ENCODE assay signal across 8 cellular contexts in the genomic region with DNA sequence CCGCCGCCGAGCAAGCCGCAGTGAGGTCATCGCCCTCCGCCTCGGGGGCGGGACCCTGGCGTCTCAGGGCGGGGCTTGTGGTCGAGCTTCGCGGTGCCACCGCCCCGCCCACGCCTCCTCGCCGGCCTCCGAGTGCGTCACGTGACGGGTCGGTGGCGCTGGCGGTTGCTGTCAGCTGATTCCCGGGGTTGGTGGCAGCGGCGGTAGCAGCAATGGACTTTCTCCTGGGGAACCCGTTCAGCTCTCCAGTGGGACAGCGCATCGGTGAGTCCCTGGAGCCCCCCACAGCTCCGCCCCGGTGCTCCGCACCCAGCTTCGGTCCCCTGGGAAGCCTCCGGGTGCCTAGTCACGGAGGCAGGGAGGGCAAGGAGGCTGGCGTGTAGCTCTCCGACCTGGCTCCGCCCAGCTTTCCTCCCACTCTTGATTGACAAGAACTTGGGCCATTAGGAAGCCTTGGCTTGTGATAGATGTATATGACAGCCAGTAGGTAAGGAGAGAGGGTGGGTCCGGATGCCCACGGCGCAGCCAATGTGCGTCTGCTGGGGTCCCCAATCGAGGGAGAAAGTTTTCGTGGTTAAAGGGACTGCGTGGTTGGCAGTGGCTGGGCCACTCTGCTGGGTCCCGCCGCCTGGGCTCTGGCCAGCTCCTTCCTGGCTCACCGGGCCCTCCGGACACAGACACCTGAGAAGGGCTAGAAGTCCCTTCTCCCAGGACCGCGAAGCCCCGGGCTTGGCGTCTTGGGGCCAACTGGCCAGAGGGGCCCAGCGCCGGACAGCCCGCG. TPM values are rescaled to one million over a fixed set of nuclear protein-coding genes. Genes with fewer than 3 reads are reported as not detected.
DNase-seq lines count a peak whose midpoint lies in the region; ATAC-seq and TF ChIP-seq lines count a peak whose summit lies in the region.

A gene (plus strand): TSS at position 178 of the 781 bp plus-strand sequence. CDS start 35 bp downstream, at position 213.

- H3K79me2 ChIP-seq in trophoblast cell (ENCODE audit: control insufficient read depth, insufficient read depth, low read length, poor library complexity) = peaks cover 6% of the 10 kb centered on the region

- H3K4me1 Mint-ChIP-seq in T-cell = peaks cover 34 to 41% (median 37%) of the 10 kb centered on the region in 3 donors

- H3K27ac Mint-ChIP-seq in T-cell = peak within 1 kb of the TSS; percentile 93 to 97

- peaks cover 13% of the 10 kb centered on the region for H3K79me1 ChIP-seq in trophoblast cell (ENCODE audit: low read length)

- peak within 1 kb of the TSS; percentile 38 for H3K4ac ChIP-seq in trophoblast cell (ENCODE audit: low read depth, low read length)

- H3K4me3 Mint-ChIP-seq in T-cell = peak within 1 kb of the TSS; percentile 87 to 96 (median 95)

- H3K27ac ChIP-seq in adipose tissue (ENCODE audit: low read depth, low read length) (peak within 1 kb of the TSS; percentile 96), trophoblast cell (ENCODE audit: low read depth, low read length) (peak within 1 kb of the TSS; percentile 88), transverse colon (peak within 1 kb of the TSS; percentile 95 to 97 (median 97))

- peak within 1 kb of the TSS; percentile 79 for H3K9ac ChIP-seq in trophoblast cell (ENCODE audit: low read length)

- H3K9me3 Mint-ChIP-seq in T-cell = no peaks in the 10 kb centered on the region

- in situ Hi-C loops in transverse colon (cut with MboI; ENCODE audit: low pct_ligation_motif_present in 1 of 4, low pct_unique_long_range_greater_than_20kb in 1 of 4, low sequenced_read_pairs in 3 of 4) = no loop called here

- POLR2A ChIA-PET in T-cell (lab: Charles Lee) = interaction anchor here in 1 of 2 donors (0.7 to 1.4 kb wide), 4 partner anchors 11 to 42 kb away, joined by 3 to 9 read pairs (median 8); a partner anchor contains a TSS

- H2BK12ac ChIP-seq in trophoblast cell (ENCODE audit: low read length) = peak within 1 kb of the TSS; percentile 2

- H3K36me3 Mint-ChIP-seq in T-cell = peaks cover 10% of the 10 kb centered on the region

- peak within 1 kb of the TSS; percentile 42 for H2AK5ac ChIP-seq in trophoblast cell (ENCODE audit: low read length)

- peak within 1 kb of the TSS; percentile 75 for H3K14ac ChIP-seq in trophoblast cell (ENCODE audit: low read length)

- H3K36me3 ChIP-seq in trophoblast cell (ENCODE audit: control insufficient read depth in 1 of 2, insufficient read depth in 2 of 2, low read length in 2 of 2) (peaks cover 2 to 4% of the 10 kb centered on the region in 2 experiments), transverse colon (no peaks in the 10 kb centered on the region)

- peak within 1 kb of the TSS; percentile 87 for H3K18ac ChIP-seq in trophoblast cell (ENCODE audit: low read length)

- H3K4me2 ChIP-seq in trophoblast cell (ENCODE audit: low read length) = peak within 1 kb of the TSS; percentile 87

- H3K4me1 ChIP-seq in trophoblast cell (ENCODE audit: control insufficient read depth in 1 of 2, insufficient read depth in 2 of 2, low read length in 2 of 2) (peaks cover 12% of the 10 kb centered on the region in 2 experiments), transverse colon (peaks cover 6 to 24% (median 13%) of the 10 kb centered on the region in 4 donors)

- peak within 1 kb of the TSS; percentile 64 for H2AFZ ChIP-seq in trophoblast cell (ENCODE audit: insufficient read depth, low read length, poor library complexity)

- no peaks in the 10 kb centered on the region for H3K27me3 ChIP-seq in trophoblast cell (ENCODE audit: insufficient read depth, low read length)
- no peaks in the 10 kb centered on the region for H3K27me3 ChIP-seq in transverse colon

- H4K8ac ChIP-seq in trophoblast cell (ENCODE audit: low read depth, low read length) = peak within 1 kb of the TSS; percentile 87

- H3K9me3 ChIP-seq in trophoblast cell (ENCODE audit: insufficient read depth, low read depth, low read length) (no peaks in the 10 kb centered on the region), transverse colon (no peaks in the 10 kb centered on the region)

- ATAC-seq in HG02840 (IDR thresholded peaks at IDR 0.05; ENCODE audit: low FRiP score, unreplicated experiment) (peak; percentile 97), T-cell (replicated peaks in 1 of 4) (peak; percentile 90 to 95 (median 94))

- TF ChIP-seq EP300 in transverse colon (IDR thresholded peaks at IDR 0.05; ENCODE audit: low read depth) = no peak

- CTCF ChIA-PET in T-cell (lab: Charles Lee) = interaction anchor here in 1 of 2 donors (0.6 to 1.6 kb wide), 7 partner anchors 9 to 766 kb away, joined by 3 to 7 read pairs (median 4); a partner anchor contains a TSS

- WGBS in adipose tissue, 3 donors = 1% methylated on average over 59 of the region's 59 CpGs
- no CpG with 5 or more reads among the region's 59 CpGs for WGBS in trophoblast cell (ENCODE audit: extremely low coverage, insufficient coverage, insufficient read length)
- WGBS in transverse colon (ENCODE audit: low coverage in 1 of 2), 2 donors = 0% methylated on average over 30 of the region's 59 CpGs; no CpG with 5 or more reads in 1 of the 2 donors

- H4K12ac ChIP-seq in trophoblast cell (ENCODE audit: low read depth, low read length) = peak within 1 kb of the TSS; percentile 54

- H2BK120ac ChIP-seq in trophoblast cell (ENCODE audit: insufficient read depth, low read length, poor library complexity) = peak within 1 kb of the TSS; percentile 29

- peak within 1 kb of the TSS; percentile 82 for H3K4me3 ChIP-seq in GM12875 (ENCODE audit: low read depth, low read length)
- peak within 1 kb of the TSS; percentile 87 for H3K4me3 ChIP-seq in trophoblast cell (ENCODE audit: low read depth, low read length)
- peak within 1 kb of the TSS; percentile 60 to 87 (median 73) for H3K4me3 ChIP-seq in transverse colon

- intact Hi-C loops in cardiac septum (cut with DNase I) (loop anchor here (1.0 kb wide), 1 partner anchor 43 kb away; a partner anchor contains a TSS), transverse colon (cut with DNase I; ENCODE audit: low total_unique reads) (no loop called here)

- H2BK5ac ChIP-seq in trophoblast cell (ENCODE audit: low read depth, low read length, poor library complexity) = peak within 1 kb of the TSS; percentile 92

- H4K91ac ChIP-seq in trophoblast cell (ENCODE audit: low read depth, low read length) = peak within 1 kb of the TSS; percentile 80

- peak; percentile 93 for TF ChIP-seq POLR2A in transverse colon (IDR thresholded peaks at IDR 0.05)

- TF ChIP-seq CTCF in GM12875 (IDR thresholded peaks at IDR 0.05; ENCODE audit: borderline replicate concordance, insufficient read depth, low read depth, low read length) (no peak), transverse colon (IDR thresholded peaks at IDR 0.05) (peak in 1 of 5 experiments; percentile 2)

- no peaks in the 10 kb centered on the region for H3K27me3 Mint-ChIP-seq in T-cell

- no peak within 1 kb of the TSS for H3K23ac ChIP-seq in trophoblast cell (ENCODE audit: low read length)

- peak; percentile 85 for DNase-seq in NCI-H1436 treated with DMSO at 0.1 percent for 48 hours (lab: John Stamatoyannopoulos, UW)
- DNase-seq in T-cell = peak; percentile 92 to 100 (median 96)
- DNase-seq in cardiac septum (ENCODE audit: low spot score) = peak; percentile 99
- peak; percentile 98 to 100 for DNase-seq in trophoblast cell
- DNase-seq in transverse colon = peak; percentile 98

RNA-seq across cellular contexts. Expression of the gene that starts here (rescaled TPM):
- total RNA-seq in T-cell = 100 to 1,000 TPM in 2 of 5 donors, 10 to 100 TPM in 3; 55.9 to 152 (median 68.3) TPM
- polyA plus RNA-seq in adipose tissue = 10 to 100 TPM; 22.7 to 66.6 (median 40.2) TPM
- 37.5 TPM for total RNA-seq in cardiac septum
- polyA plus RNA-seq in trophoblast cell (2013) = 41.6 and 45.0 TPM in 2 replicates
- total RNA-seq in transverse colon = 100 to 1,000 TPM in 2 of 4 donors, 10 to 100 TPM in 2; 56.3 to 183 (median 104) TPM

Comparison
In these comparisons a context has a peak if more than half of its experiments do, and no peak if none do; other contexts are left out.
1. Peak in every context shown above with its lines: DNase-seq, ATAC-seq, H3K4me3 ChIP-seq and H3K27ac ChIP-seq.